Comparison of ENCODE assay signal across 12 cellular contexts in the genomic region with DNA sequence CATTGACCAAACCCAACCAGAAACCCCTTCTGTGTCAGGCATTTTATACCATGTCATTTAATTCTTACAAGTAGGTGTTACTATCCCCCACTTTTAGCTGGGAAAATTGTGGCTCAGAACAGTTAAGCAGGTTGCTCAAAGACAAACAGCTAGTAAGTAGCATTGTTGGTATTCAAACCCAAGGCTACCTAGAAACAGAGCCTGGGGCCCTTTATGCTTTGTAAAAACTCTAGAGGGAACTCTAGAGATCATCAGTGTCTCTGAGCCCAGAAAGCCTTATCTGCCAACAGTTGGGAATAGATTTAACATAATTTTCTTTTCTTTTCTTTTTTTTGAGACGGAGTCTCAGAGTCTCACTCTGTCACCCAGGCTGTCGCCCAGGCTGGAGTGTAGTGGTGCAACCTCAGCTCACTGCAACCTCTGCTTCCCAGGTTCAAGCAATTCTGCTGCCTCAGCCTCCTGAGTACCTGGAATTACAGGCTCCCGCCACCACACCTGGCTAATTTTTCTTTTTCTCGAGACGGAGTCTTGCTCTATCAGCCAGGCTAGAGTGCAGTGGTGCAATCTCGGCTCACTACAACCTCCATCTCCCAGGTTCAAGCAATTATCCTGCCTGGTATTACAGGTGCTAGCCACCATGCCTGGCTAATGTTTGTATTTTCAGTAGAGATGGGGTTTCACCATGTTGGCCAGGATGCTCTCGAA. TPM values are rescaled to one million over a fixed set of nuclear protein-coding genes. Genes with fewer than 3 reads are reported as not detected.
DNase-seq lines count a peak whose midpoint lies in the region; ATAC-seq, FAIRE-seq and TF ChIP-seq lines count a peak whose summit lies in the region.
"Had no signal": no experiment of that assay in that cellular context is flagged by ENCODE, and none has a peak within 500 bp of the region (broad histone marks: within the 10 kb centered on the region; RNA-seq: fewer than 3 reads in every experiment).

No MANE protein-coding gene starts in this region.

- peak overlapping the region; percentile 68; the same call in 1 of the 3 replicates for H3K4me2 ChIP-seq in A549

- intact Hi-C loops in Caco-2 (cut with micrococcal nuclease; ENCODE audit: unreplicated experiment) (loop anchor here (2.0 kb wide), 1 partner anchor 48 kb away; the partner anchor contains the start of gene OSBPL9), colonic mucosa (cut with DNase I) (no loop called here)

- H3K4me1 Mint-ChIP-seq in Caco-2 (ENCODE audit: low read depth, unreplicated experiment): peaks cover 15% of the 10 kb centered on the region

- in situ Hi-C loops in GM13976 (cut with MboI; ENCODE audit: low sequenced_read_pairs, unreplicated experiment): no loop called here

- peak overlapping the region; percentile 98 for H3K27ac Mint-ChIP-seq in Caco-2 (ENCODE audit: unreplicated experiment)

- TF ChIP-seq CTCF in A549 (IDR thresholded peaks at IDR 0.05) (no peak), Caco-2 (IDR thresholded peaks at IDR 0.05; ENCODE audit: insufficient read depth in 1 of 2, low read depth in 1 of 2, low read length in 1 of 2, severe bottlenecking in 1 of 2, unreplicated experiment in 1 of 2) (no peak), RWPE2 (IDR thresholded peaks at IDR 0.05; ENCODE audit: poor library complexity, severe bottlenecking) (no peak), colonic mucosa (IDR thresholded peaks at IDR 0.05) (no peak), GM13976 (IDR thresholded peaks at IDR 0.05; ENCODE audit: borderline replicate concordance, control extremely low read depth, extremely low read depth, insufficient read depth, missing control alignments) (no peak)

- no peak for TF ChIP-seq EP300 in A549 (IDR thresholded peaks at IDR 0.05)

- CTCF ChIA-PET in A549 (lab: Yijun Ruan, JAX): interaction anchor here (0.6 to 1.6 kb wide), 3 partner anchors 29 to 201 kb away, joined by 4 to 7 read pairs (median 5); no protein-coding TSS in a partner anchor
- CTCF ChIA-PET in Caco-2 (lab: Charles Lee): no interaction called here

- no peaks in the 10 kb centered on the region for H3K27me3 Mint-ChIP-seq in Caco-2 (ENCODE audit: insufficient read depth, unreplicated experiment)
- H3K27me3 Mint-ChIP-seq: CD4-positive, CD25-positive, alpha-beta regulatory T cell had no signal

- no peaks in the 10 kb centered on the region for H3K36me3 Mint-ChIP-seq in Caco-2 (ENCODE audit: insufficient read depth, unreplicated experiment)
- H3K36me3 Mint-ChIP-seq: CD4-positive, CD25-positive, alpha-beta regulatory T cell had no signal

- BruUV-seq in Caco-2 (replicated peaks; lab: Mats Ljungman, UMichigan): no TSS peak

- no peak for TF ChIP-seq RAD21 in A549 (conservative IDR thresholded peaks at IDR 0.05 in 1 of 2, IDR thresholded peaks at IDR 0.05 in 1 of 2)

- H3K36me3 ChIP-seq in Caco-2 (ENCODE audit: control insufficient read depth, insufficient read depth, low read length) (no peaks in the 10 kb centered on the region), RWPE2 (ENCODE audit: low read depth) (no peaks in the 10 kb centered on the region), colonic mucosa (no peaks in the 10 kb centered on the region)
- no peaks in the 10 kb centered on the region for H3K36me3 ChIP-seq in effector memory CD4-positive, alpha-beta T cell (ENCODE audit: control insufficient read depth, insufficient read depth, low read length)

- POLR2A ChIA-PET in A549 (lab: Yijun Ruan, JAX) (no interaction called here), Caco-2 (lab: Charles Lee) (no interaction called here)

- DNase-seq in A549 (ENCODE audit: low read depth in 1 of 2, low spot score in 1 of 2): no peak
- DNase-seq in Caco-2: no peak
- DNase-seq in RWPE2 (ENCODE audit: low spot score): no peak
- DNase-seq in effector memory CD4-positive, alpha-beta T cell: no peak
- no peak for DNase-seq in AG08395 (ENCODE audit: low spot score)
- no peak for DNase-seq in colonic mucosa
- no peak for DNase-seq in GM13976 (ENCODE audit: low spot score)
- no peak for DNase-seq in pons (ENCODE audit: low spot score)
- DNase-seq: NCI-H1417 treated with DMSO at 0.1 percent for 48 hours; NCI-H446; stimulated activated CD4-positive, alpha-beta T cell treated with anti-CD3 and anti-CD28 coated beads, Interleukin-4, amount 100 ng/mL, for 1 hour had no signal

- no peaks in the 10 kb centered on the region for H3K27me3 ChIP-seq in Caco-2 (replicated peaks; ENCODE audit: control insufficient read depth, insufficient read depth, low read length)
- H3K27me3 ChIP-seq in RWPE2 (ENCODE audit: insufficient read depth, poor library complexity, severe bottlenecking): no peaks in the 10 kb centered on the region
- no peaks in the 10 kb centered on the region for H3K27me3 ChIP-seq in effector memory CD4-positive, alpha-beta T cell (replicated peaks; ENCODE audit: control insufficient read depth, insufficient read depth, low read length, poor library complexity, severe bottlenecking)
- no peaks in the 10 kb centered on the region for H3K27me3 ChIP-seq in colonic mucosa

- no peak for FAIRE-seq in A549 (lab: Jason Lieb, UNC)

- WGBS in A549 (ENCODE audit: missing lambda C conversion rate): 94% methylated on average over 7 of the region's 7 CpGs

- ATAC-seq in A549 (no peak), RWPE2 (ENCODE audit: low read depth) (no peak)

- no peak for TF ChIP-seq POLR2A in A549 (IDR thresholded peaks at IDR 0.05; ENCODE audit: low read length)

- H3K27ac ChIP-seq in A549 (peak overlapping the region; percentile 70 to 82; a peak in 5 of 6 replicates), RWPE2 (ENCODE audit: poor library complexity, severe bottlenecking) (peak overlapping the region; percentile 95), colonic mucosa (no peak overlapping the region)
- peak overlapping the region; percentile 63 for H3K27ac ChIP-seq in effector memory CD4-positive, alpha-beta T cell (ENCODE audit: insufficient read depth, low read length, poor library complexity, severe bottlenecking)

- H3K9me3 ChIP-seq in A549: no peaks in the 10 kb centered on the region
- no peaks in the 10 kb centered on the region for H3K9me3 ChIP-seq in Caco-2
- no peaks in the 10 kb centered on the region for H3K9me3 ChIP-seq in RWPE2 (ENCODE audit: severe bottlenecking)
- no peaks in the 10 kb centered on the region for H3K9me3 ChIP-seq in effector memory CD4-positive, alpha-beta T cell (ENCODE audit: control insufficient read depth, low read length)
- H3K9me3 ChIP-seq in colonic mucosa: no peaks in the 10 kb centered on the region

- no peak overlapping the region for H3K9ac ChIP-seq in colonic mucosa (ENCODE audit: low read depth in 2 of 2, low read length in 2 of 2)

- H3K4me3 Mint-ChIP-seq in Caco-2 (ENCODE audit: unreplicated experiment): no peak overlapping the region

- H3K4me3 ChIP-seq in A549 (no peak overlapping the region), Caco-2 (ENCODE audit: low read depth, low read length) (no peak overlapping the region), RWPE2 (ENCODE audit: severe bottlenecking) (no peak overlapping the region), colonic mucosa (no peak overlapping the region)
- H3K4me3 ChIP-seq in effector memory CD4-positive, alpha-beta T cell (ENCODE audit: insufficient read depth, low read depth, low read length, poor library complexity, severe bottlenecking): no peak overlapping the region

- H3K4me1 ChIP-seq in A549 (peaks cover 45% of the 10 kb centered on the region), Caco-2 (peaks cover 43% of the 10 kb centered on the region), RWPE2 (ENCODE audit: insufficient read depth, poor library complexity, severe bottlenecking) (peaks cover 49% of the 10 kb centered on the region), colonic mucosa (peaks cover 13% of the 10 kb centered on the region)
- peaks cover 19% of the 10 kb centered on the region for H3K4me1 ChIP-seq in effector memory CD4-positive, alpha-beta T cell (ENCODE audit: control insufficient read depth, insufficient read depth, low read length, poor library complexity, severe bottlenecking)

- no peaks in the 10 kb centered on the region for H3K9me3 Mint-ChIP-seq in Caco-2 (ENCODE audit: unreplicated experiment)
- H3K9me3 Mint-ChIP-seq: CD4-positive, CD25-positive, alpha-beta regulatory T cell had no signal

TF ChIP-seq in A549, 52 proteins besides CTCF, POLR2A, EP300 and RAD21:
- TF ChIP-seq HEYL (CRISPR knock-in tag; IDR thresholded peaks at IDR 0.05) (no peak), CBX8 (IDR thresholded peaks at IDR 0.05) (no peak), RFX5 (IDR thresholded peaks at IDR 0.05) (no peak)
- TF ChIP-seq, protein P1, sequence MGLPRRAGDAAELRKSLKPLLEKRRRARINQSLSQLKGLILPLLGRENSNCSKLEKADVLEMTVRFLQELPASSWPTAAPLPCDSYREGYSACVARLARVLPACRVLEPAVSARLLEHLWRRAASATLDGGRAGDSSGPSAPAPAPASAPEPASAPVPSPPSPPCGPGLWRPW (IDR thresholded peaks at IDR 0.05): no peak

RNA-seq across cellular contexts. Expression of gene OSBPL9, which starts 48.5 kb away (rescaled TPM):
- polyA plus RNA-seq in A549 (2011; rRNA removed): 93.7 and 108 TPM in 2 replicates
- 21.0 and 30.1 TPM in 2 replicates for polyA plus RNA-seq in A549 (2012; cell fraction: cytosol; rRNA removed)
- 12.7 and 18.9 TPM in 2 replicates for polyA plus RNA-seq in A549 (2012; cell fraction: nucleus; rRNA removed)
- polyA plus RNA-seq in A549 (2017; fragmentation: RNase III; extraction: RNeasy Plus Mini Kit Qiagen cat#74134 plus additional on column Dnase treatment): 45.1 to 52.9 TPM (median 52.6 TPM) in 3 replicates
- polyA minus RNA-seq in A549 (2011; rRNA and poly(A)+ RNA removed): 139 and 185 TPM in 2 replicates
- 58.7 and 61.9 TPM in 2 replicates for total RNA-seq in Caco-2 (2022)
- total RNA-seq in colonic mucosa: 10 to 100 TPM; 37.3 to 59.6 TPM

RNA-seq across cellular contexts. Expression of gene EPS15, which starts 49.3 kb away (rescaled TPM):
- 33.4 and 35.4 TPM in 2 replicates for polyA plus RNA-seq in A549 (2011; rRNA removed)
- 5.5 and 5.8 TPM in 2 replicates for polyA plus RNA-seq in A549 (2012; cell fraction: cytosol; rRNA removed)
- 2.8 and 3.9 TPM in 2 replicates for polyA plus RNA-seq in A549 (2012; cell fraction: nucleus; rRNA removed)
- 10.0 to 10.9 TPM (median 10.9 TPM) in 3 replicates for polyA plus RNA-seq in A549 (2017; fragmentation: RNase III; extraction: RNeasy Plus Mini Kit Qiagen cat#74134 plus additional on column Dnase treatment)
- polyA minus RNA-seq in A549 (2011; rRNA and poly(A)+ RNA removed): 19.9 and 20.6 TPM in 2 replicates
- 39.2 and 41.5 TPM in 2 replicates for total RNA-seq in Caco-2 (2022)
- total RNA-seq in colonic mucosa: 10 to 100 TPM; 40.3 to 55.8 TPM
